Comparison of ENCODE assay signal across 10 cellular contexts in genomic region chr6:107786709-107787588, GRCh38. TPM values are rescaled to one million over a fixed set of nuclear protein-coding genes. Genes with fewer than 3 reads are reported as not detected.
DNase-seq lines count a peak whose midpoint lies in the region; ATAC-seq and TF ChIP-seq lines count a peak whose summit lies in the region.
"Had no signal": no experiment of that assay in that cellular context is flagged by ENCODE, and none has a peak within 500 bp of the region (broad histone marks: within the 10 kb centered on the region; RNA-seq: fewer than 3 reads in every experiment).

No MANE protein-coding gene starts in this region.

- peaks cover 54% of the 10 kb centered on the region for H3K4me1 Mint-ChIP-seq in activated CD8-positive, alpha-beta memory T cell treated with anti-CD3 and anti-CD28 coated beads, Interleukin-2, amount 10 ng/mL, durations not matched to agents 7 days and 5 days
- H3K4me1 Mint-ChIP-seq in activated CD4-positive, alpha-beta memory T cell treated with anti-CD3 and anti-CD28 coated beads for 36 hours (ENCODE audit: low read depth): peaks cover 74% of the 10 kb centered on the region
- H3K4me1 Mint-ChIP-seq in HFFc6 (ENCODE audit: low read depth): no peaks in the 10 kb centered on the region

- ATAC-seq in activated CD8-positive, alpha-beta memory T cell treated with anti-CD3 and anti-CD28 coated beads, Interleukin-2, amount 10 ng/mL, durations not matched to agents 7 days and 5 days: peak; percentile 89
- ATAC-seq in HG03108 (IDR thresholded peaks at IDR 0.05; ENCODE audit: unreplicated experiment): peak; percentile 87
- ATAC-seq: esophagus mucosa had no signal

- no peaks in the 10 kb centered on the region for H3K9me3 Mint-ChIP-seq in activated CD8-positive, alpha-beta memory T cell treated with anti-CD3 and anti-CD28 coated beads, Interleukin-2, amount 10 ng/mL, durations not matched to agents 7 days and 5 days (ENCODE audit: low read depth)
- no peaks in the 10 kb centered on the region for H3K9me3 Mint-ChIP-seq in activated CD4-positive, alpha-beta memory T cell treated with anti-CD3 and anti-CD28 coated beads for 36 hours
- H3K9me3 Mint-ChIP-seq in HFFc6: no peaks in the 10 kb centered on the region

- CTCF ChIA-PET in activated CD8-positive, alpha-beta memory T cell treated with anti-CD3 and anti-CD28 coated beads, Interleukin-2, amount 10 ng/mL, durations not matched to agents 7 days and 5 days (lab: Charles Lee): interaction anchor here (0.7 to 3.2 kb wide), 10 partner anchors 9 to 61 kb away, joined by 3 to 25 read pairs (median 4); partner anchors contain the start of gene SCML4
- CTCF ChIA-PET in activated CD4-positive, alpha-beta memory T cell treated with anti-CD3 and anti-CD28 coated beads for 36 hours (lab: Charles Lee): interaction anchor here (1.0 to 3.6 kb wide), 7 partner anchors 37 to 81 kb away, joined by 3 to 22 read pairs (median 5); partner anchors contain the start of gene SCML4

- 43 to 59% (median 53%) methylated on average over 10 of the region's 10 CpGs for whole genome bisulfite sequencing in spleen, 5 donors

- peaks cover 21 to 80% (median 38%) of the 10 kb centered on the region in 6 donors for H3K4me1 ChIP-seq in spleen
- H3K4me1 ChIP-seq: parathyroid adenoma had no signal

- H3K36me3 Mint-ChIP-seq in activated CD8-positive, alpha-beta memory T cell treated with anti-CD3 and anti-CD28 coated beads, Interleukin-2, amount 10 ng/mL, durations not matched to agents 7 days and 5 days: no peaks in the 10 kb centered on the region
- no peaks in the 10 kb centered on the region for H3K36me3 Mint-ChIP-seq in activated CD4-positive, alpha-beta memory T cell treated with anti-CD3 and anti-CD28 coated beads for 36 hours
- H3K36me3 Mint-ChIP-seq in HFFc6 (ENCODE audit: low read depth): no peaks in the 10 kb centered on the region

- peak overlapping the region in 5 of 8 donors; percentile 15 to 63 (median 52) for H3K27ac ChIP-seq in spleen
- H3K27ac ChIP-seq: parathyroid adenoma had no signal

- H3K4me3 Mint-ChIP-seq in activated CD8-positive, alpha-beta memory T cell treated with anti-CD3 and anti-CD28 coated beads, Interleukin-2, amount 10 ng/mL, durations not matched to agents 7 days and 5 days: peak overlapping the region; percentile 65
- H3K4me3 Mint-ChIP-seq in activated CD4-positive, alpha-beta memory T cell treated with anti-CD3 and anti-CD28 coated beads for 36 hours: peak overlapping the region; percentile 40
- no peak overlapping the region for H3K4me3 Mint-ChIP-seq in HFFc6

- no peaks in the 10 kb centered on the region for H3K27me3 Mint-ChIP-seq in activated CD8-positive, alpha-beta memory T cell treated with anti-CD3 and anti-CD28 coated beads, Interleukin-2, amount 10 ng/mL, durations not matched to agents 7 days and 5 days
- no peaks in the 10 kb centered on the region for H3K27me3 Mint-ChIP-seq in activated CD4-positive, alpha-beta memory T cell treated with anti-CD3 and anti-CD28 coated beads for 36 hours
- H3K27me3 Mint-ChIP-seq in HFFc6 (ENCODE audit: insufficient read depth): peaks cover 29% of the 10 kb centered on the region

- H3K9me3 ChIP-seq in spleen: no peaks in the 10 kb centered on the region

- H3K27ac Mint-ChIP-seq in activated CD8-positive, alpha-beta memory T cell treated with anti-CD3 and anti-CD28 coated beads, Interleukin-2, amount 10 ng/mL, durations not matched to agents 7 days and 5 days: peak overlapping the region; percentile 86
- peak overlapping the region; percentile 28 for H3K27ac Mint-ChIP-seq in activated CD4-positive, alpha-beta memory T cell treated with anti-CD3 and anti-CD28 coated beads for 36 hours
- no peak overlapping the region for H3K27ac Mint-ChIP-seq in HFFc6

- TF ChIP-seq CTCF in spleen (IDR thresholded peaks at IDR 0.05 in 8 of 11, conservative IDR thresholded peaks at IDR 0.05 in 3 of 11): no peak
- TF ChIP-seq CTCF in HFFc6 (IDR thresholded peaks at IDR 0.05): no peak

- H3K27me3 ChIP-seq in spleen (replicated peaks in 1 of 7): no peaks in the 10 kb centered on the region

- no peak overlapping the region for H3K4me3 ChIP-seq in spleen

- H3K36me3 ChIP-seq in spleen: no peaks in the 10 kb centered on the region

- POLR2A ChIA-PET in activated CD4-positive, alpha-beta memory T cell treated with anti-CD3 and anti-CD28 coated beads for 36 hours (lab: Charles Lee): interaction anchor here (1.0 kb wide), 1 partner anchor 61 kb away, joined by 4 read pairs; no protein-coding TSS in a partner anchor

- peak; percentile 79 for DNase-seq in activated CD8-positive, alpha-beta memory T cell treated with anti-CD3 and anti-CD28 coated beads, Interleukin-2, amount 10 ng/mL, durations not matched to agents 7 days and 5 days
- no peak for DNase-seq in activated CD8-positive, alpha-beta memory T cell treated with anti-CD3 and anti-CD28 coated beads, Interleukin-2, amount 50 U/mL, for 48 hours
- DNase-seq in activated CD4-positive, alpha-beta memory T cell treated with anti-CD3 and anti-CD28 coated beads for 36 hours: peak; percentile 51
- DNase-seq in spleen (peak; percentile 82), NCI-H748 treated with DMSO at 0.1 percent for 48 hours (lab: John Stamatoyannopoulos, UW) (no peak), A172 (ENCODE audit: low spot score) (no peak), HFFc6 (no peak)

- intact Hi-C loops in activated CD4-positive, alpha-beta memory T cell treated with anti-CD3 and anti-CD28 coated beads for 36 hours (cut with micrococcal nuclease): loop anchor here (2.0 kb wide), 2 partner anchors 36 to 56 kb away; no protein-coding TSS in a partner anchor
- intact Hi-C loops in spleen (cut with DNase I; ENCODE audit: low total_unique reads): no loop called here

- TF ChIP-seq POLR2A in spleen (IDR thresholded peaks at IDR 0.05): no peak

RNA-seq across cellular contexts. Expression of gene SCML4, which starts 37.2 kb away (rescaled TPM):
- 10 to 100 TPM; 15.1 to 26.7 TPM for total RNA-seq in activated CD8-positive, alpha-beta memory T cell treated with anti-CD3 and anti-CD28 coated beads, Interleukin-2, amount 10 ng/mL, durations not matched to agents 7 days and 5 days
- 1 to 10 TPM; 3.8 to 4.3 TPM for total RNA-seq in activated CD4-positive, alpha-beta memory T cell treated with anti-CD3 and anti-CD28 coated beads for 36 hours
- 10 to 100 TPM; 15.8 to 39.8 (median 28.7) TPM for total RNA-seq in spleen
- polyA plus RNA-seq in spleen: 1 to 10 TPM; 6.6 to 8.8 (median 7.1) TPM
- total RNA-seq in A172 (2014; rRNA removed; shearing (Covaris generic)): not detected in 2 replicates
- not detected for total RNA-seq in HFFc6 (2021; fragmentation: NEBNext Ultra II Directional; extraction: Animal tissue kit (Norgen Biotek cat#: 25700))

Comparison
In these comparisons a context has a peak if more than half of its experiments do, and no peak if none do; other contexts are left out.
1. DNase-seq: peak in activated CD8-positive, alpha-beta memory T cell treated with anti-CD3 and anti-CD28 coated beads, Interleukin-2, amount 10 ng/mL, durations not matched to agents 7 days and 5 days (single experiment), activated CD4-positive, alpha-beta memory T cell treated with anti-CD3 and anti-CD28 coated beads for 36 hours (single experiment) and spleen (single experiment); none in activated CD8-positive, alpha-beta memory T cell treated with anti-CD3 and anti-CD28 coated beads, Interleukin-2, amount 50 U/mL, for 48 hours (single experiment), NCI-H748 treated with DMSO at 0.1 percent for 48 hours (single experiment), A172 (single experiment) and HFFc6 (single experiment).